Comparison of ENCODE assay signal across 8 cellular contexts in the genomic region with DNA sequence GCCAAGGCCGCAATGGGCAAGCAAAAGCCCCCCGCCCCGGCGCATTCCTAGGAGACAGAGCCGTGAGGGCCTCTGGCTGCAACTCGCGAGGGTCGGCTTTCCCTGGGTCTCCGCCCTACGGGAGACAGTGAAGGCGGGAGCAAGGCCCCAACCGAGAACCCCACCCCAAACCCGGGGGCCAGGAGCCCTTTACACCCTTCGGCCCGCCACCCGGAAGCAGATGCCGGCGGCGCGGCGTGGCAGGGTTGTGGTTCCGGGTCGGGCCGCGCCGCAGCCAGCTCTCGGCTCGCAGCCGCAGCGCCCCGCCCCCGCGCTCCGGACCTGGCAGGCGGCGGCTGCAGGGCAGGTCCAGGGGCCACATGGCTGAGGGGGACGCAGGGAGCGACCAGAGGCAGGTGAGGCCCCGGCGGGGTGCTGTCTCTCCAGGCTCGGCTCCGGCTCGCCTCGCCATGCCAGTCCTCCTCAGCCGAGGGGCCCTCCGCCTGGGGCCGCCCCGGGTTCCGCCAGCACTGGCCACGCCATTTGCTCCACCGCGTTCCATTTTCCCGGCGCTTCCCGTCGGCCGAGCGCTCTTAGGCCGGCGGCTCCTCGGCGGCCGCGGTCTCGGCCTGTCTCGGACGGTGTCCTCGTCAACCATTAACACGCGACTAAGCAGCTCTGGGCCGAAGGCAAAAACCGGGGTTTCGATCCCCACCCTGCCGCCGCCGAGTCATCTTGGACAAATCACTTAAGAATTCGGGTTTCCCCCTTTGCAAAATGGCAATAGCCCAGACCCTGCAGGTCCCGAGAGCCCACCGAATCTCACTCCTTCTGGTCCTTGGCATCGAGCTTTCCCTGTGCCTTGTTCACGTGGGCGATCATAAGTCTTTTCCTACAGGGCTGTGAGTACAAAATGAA. TPM values are rescaled to one million over a fixed set of nuclear protein-coding genes. Genes with fewer than 3 reads are reported as not detected.
DNase-seq lines count a peak whose midpoint lies in the region; ATAC-seq and TF ChIP-seq lines count a peak whose summit lies in the region.

TSS of gene IMPACT (plus strand) at position 273 of the 897 bp plus-strand sequence. CDS start at position 360, 87 bp downstream.

- ATAC-seq in psoas muscle: peak; percentile 99 to 100 (median 99)

- no peaks in the 10 kb centered on the region for H3K27me3 ChIP-seq in right atrium auricular region
- H3K27me3 ChIP-seq in psoas muscle (ENCODE audit: insufficient read depth in 3 of 3, low read length in 2 of 3): peaks cover 0 to 37% (median 3%) of the 10 kb centered on the region in 3 donors

- peak within 1 kb of the TSS; percentile 82 for H3K4me3 ChIP-seq in HEK293 (ENCODE audit: low read depth, low read length)
- H3K4me3 ChIP-seq in NB4 (ENCODE audit: low read depth, low read length): peak within 1 kb of the TSS; percentile 77
- H3K4me3 ChIP-seq in right atrium auricular region: peak within 1 kb of the TSS; percentile 60 to 80
- H3K4me3 ChIP-seq in psoas muscle: peak within 1 kb of the TSS; percentile 96

- POLR2A ChIA-PET in HEK293 (lab: Yijun Ruan, JAX): interaction anchor here (0.5 to 1.9 kb wide), 14 partner anchors 9 to 936 kb away, joined by 3 to 16 read pairs (median 4); partner anchors contain the start of genes CABYR and OSBPL1A

- H3K36me3 ChIP-seq in HEK293 (ENCODE audit: control insufficient read depth in 2 of 2, insufficient read depth in 1 of 2, low read length in 2 of 2): peaks cover 16 to 18% of the 10 kb centered on the region in 2 experiments
- H3K36me3 ChIP-seq in right atrium auricular region: peaks cover 7% of the 10 kb centered on the region
- peaks cover 4 to 13% of the 10 kb centered on the region in 2 donors for H3K36me3 ChIP-seq in psoas muscle (ENCODE audit: insufficient read depth in 1 of 2, low read depth in 1 of 2)

- TF ChIP-seq CTCF in GM10266 (IDR thresholded peaks at IDR 0.05; ENCODE audit: control insufficient read depth, insufficient read depth, low read depth, missing control alignments) (no peak), HEK293 (tag by site-specific recombination; IDR thresholded peaks at IDR 0.05) (peak; percentile 21; the same call in 1 of the 2 replicates), NB4 (IDR thresholded peaks at IDR 0.05; ENCODE audit: low read depth, low read length) (no peak), right atrium auricular region (IDR thresholded peaks at IDR 0.05) (no peak), psoas muscle (IDR thresholded peaks at IDR 0.05) (no peak)

- CTCF ChIA-PET in HEK293 (lab: Yijun Ruan, JAX): interaction anchor here (0.6 kb wide), 1 partner anchor 63 kb away, joined by 3 read pairs; no protein-coding TSS in a partner anchor

- DNase-seq in GM10266 (ENCODE audit: extremely low spot score) (peak; percentile 75), NB4 (ENCODE audit: low read depth) (peak; percentile 90), T-helper 2 cell (peak; percentile 52 to 87 (median 63)), right atrium auricular region (ENCODE audit: low spot score) (peak; percentile 68), psoas muscle (peak; percentile 88 to 91), ureter (ENCODE audit: low spot score) (peak; percentile 87)

- TF ChIP-seq POLR2A in NB4 (IDR thresholded peaks at IDR 0.05; ENCODE audit: extremely low read depth, insufficient read length): peak; percentile 73

- intact Hi-C loops in psoas muscle (cut with DNase I): no loop called here

- H3K27ac ChIP-seq in HEK293 (ENCODE audit: extremely low read depth, low read depth, low read length): peak within 1 kb of the TSS; percentile 83
- peak within 1 kb of the TSS; percentile 70 for H3K27ac ChIP-seq in angular gyrus (ENCODE audit: low read depth, low read length)
- H3K27ac ChIP-seq in right atrium auricular region: peak within 1 kb of the TSS; percentile 78 to 79
- H3K27ac ChIP-seq in psoas muscle: peak within 1 kb of the TSS; percentile 83

- 1% methylated on average over 55 to 82 of the region's 82 CpGs for WGBS in psoas muscle, 3 donors

- H3K9me3 ChIP-seq in HEK293 (ENCODE audit: control insufficient read depth, insufficient read depth, low read depth, low read length): no peaks in the 10 kb centered on the region
- no peaks in the 10 kb centered on the region for H3K9me3 ChIP-seq in right atrium auricular region
- no peaks in the 10 kb centered on the region for H3K9me3 ChIP-seq in psoas muscle

- no peaks in the 10 kb centered on the region for H3K4me1 ChIP-seq in HEK293 (ENCODE audit: control insufficient read depth, insufficient read depth, low read length)
- peaks cover 0 to 11% of the 10 kb centered on the region in 2 donors for H3K4me1 ChIP-seq in right atrium auricular region
- no peaks in the 10 kb centered on the region for H3K4me1 ChIP-seq in psoas muscle

TF ChIP-seq in HEK293, 187 proteins besides CTCF, POLR2A, EP300 and RAD21 (continues in another document):
- peak; percentile 81 for TF ChIP-seq SP2 (tag by site-specific recombination; IDR thresholded peaks at IDR 0.05)
- peak; percentile 81 for TF ChIP-seq KLF8 (tag by site-specific recombination; IDR thresholded peaks at IDR 0.05)
- TF ChIP-seq ZNF133 (tag by site-specific recombination; IDR thresholded peaks at IDR 0.05): no peak
- TF ChIP-seq BCL11A (tag by site-specific recombination; IDR thresholded peaks at IDR 0.05; ENCODE audit: low read depth): 0 out of 2 replicates have a peak, but pooled peaks have one; percentile 16
- TF ChIP-seq, protein P1, sequence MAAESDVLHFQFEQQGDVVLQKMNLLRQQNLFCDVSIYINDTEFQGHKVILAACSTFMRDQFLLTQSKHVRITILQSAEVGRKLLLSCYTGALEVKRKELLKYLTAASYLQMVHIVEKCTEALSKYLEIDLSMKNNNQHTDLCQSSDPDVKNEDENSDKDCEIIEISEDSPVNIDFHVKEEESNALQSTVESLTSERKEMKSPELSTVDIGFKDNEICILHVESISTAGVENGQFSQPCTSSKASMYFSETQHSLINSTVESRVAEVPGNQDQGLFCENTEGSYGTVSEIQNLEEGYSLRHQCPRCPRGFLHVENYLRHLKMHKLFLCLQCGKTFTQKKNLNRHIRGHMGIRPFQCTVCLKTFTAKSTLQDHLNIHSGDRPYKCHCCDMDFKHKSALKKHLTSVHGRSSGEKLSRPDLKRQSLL (tag by site-specific recombination; IDR thresholded peaks at IDR 0.05): 0 out of 2 replicates have a peak, but pooled peaks have one; percentile 29
- peak; percentile 68 for TF ChIP-seq SP7 (tag by site-specific recombination; IDR thresholded peaks at IDR 0.05)
- TF ChIP-seq, protein P2, sequence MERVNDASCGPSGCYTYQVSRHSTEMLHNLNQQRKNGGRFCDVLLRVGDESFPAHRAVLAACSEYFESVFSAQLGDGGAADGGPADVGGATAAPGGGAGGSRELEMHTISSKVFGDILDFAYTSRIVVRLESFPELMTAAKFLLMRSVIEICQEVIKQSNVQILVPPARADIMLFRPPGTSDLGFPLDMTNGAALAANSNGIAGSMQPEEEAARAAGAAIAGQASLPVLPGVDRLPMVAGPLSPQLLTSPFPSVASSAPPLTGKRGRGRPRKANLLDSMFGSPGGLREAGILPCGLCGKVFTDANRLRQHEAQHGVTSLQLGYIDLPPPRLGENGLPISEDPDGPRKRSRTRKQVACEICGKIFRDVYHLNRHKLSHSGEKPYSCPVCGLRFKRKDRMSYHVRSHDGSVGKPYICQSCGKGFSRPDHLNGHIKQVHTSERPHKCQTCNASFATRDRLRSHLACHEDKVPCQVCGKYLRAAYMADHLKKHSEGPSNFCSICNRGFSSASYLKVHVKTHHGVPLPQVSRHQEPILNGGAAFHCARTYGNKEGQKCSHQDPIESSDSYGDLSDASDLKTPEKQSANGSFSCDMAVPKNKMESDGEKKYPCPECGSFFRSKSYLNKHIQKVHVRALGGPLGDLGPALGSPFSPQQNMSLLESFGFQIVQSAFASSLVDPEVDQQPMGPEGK (tag by site-specific recombination; IDR thresholded peaks at IDR 0.05): peak; percentile 95
- TF ChIP-seq ZNF223 (tag by site-specific recombination; IDR thresholded peaks at IDR 0.05): no peak
- TF ChIP-seq SP3 (tag by site-specific recombination; IDR thresholded peaks at IDR 0.05): peak; percentile 68
- peak; percentile 61; the same call in 1 of the 2 replicates for TF ChIP-seq ZBTB20 (tag by site-specific recombination; IDR thresholded peaks at IDR 0.05)
- TF ChIP-seq OSR2 (tag by site-specific recombination; IDR thresholded peaks at IDR 0.05): no peak
- TF ChIP-seq, protein P3, sequence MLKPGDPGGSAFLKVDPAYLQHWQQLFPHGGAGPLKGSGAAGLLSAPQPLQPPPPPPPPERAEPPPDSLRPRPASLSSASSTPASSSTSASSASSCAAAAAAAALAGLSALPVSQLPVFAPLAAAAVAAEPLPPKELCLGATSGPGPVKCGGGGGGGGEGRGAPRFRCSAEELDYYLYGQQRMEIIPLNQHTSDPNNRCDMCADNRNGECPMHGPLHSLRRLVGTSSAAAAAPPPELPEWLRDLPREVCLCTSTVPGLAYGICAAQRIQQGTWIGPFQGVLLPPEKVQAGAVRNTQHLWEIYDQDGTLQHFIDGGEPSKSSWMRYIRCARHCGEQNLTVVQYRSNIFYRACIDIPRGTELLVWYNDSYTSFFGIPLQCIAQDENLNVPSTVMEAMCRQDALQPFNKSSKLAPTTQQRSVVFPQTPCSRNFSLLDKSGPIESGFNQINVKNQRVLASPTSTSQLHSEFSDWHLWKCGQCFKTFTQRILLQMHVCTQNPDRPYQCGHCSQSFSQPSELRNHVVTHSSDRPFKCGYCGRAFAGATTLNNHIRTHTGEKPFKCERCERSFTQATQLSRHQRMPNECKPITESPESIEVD (tag by site-specific recombination; IDR thresholded peaks at IDR 0.05): no peak
- peak; percentile 61; the same call in 1 of the 2 replicates for TF ChIP-seq ZNF76 (tag by site-specific recombination; IDR thresholded peaks at IDR 0.05; ENCODE audit: borderline replicate concordance, low read depth)
- TF ChIP-seq ZNF138 (tag by site-specific recombination; IDR thresholded peaks at IDR 0.05; ENCODE audit: borderline replicate concordance): no peak
- peak; percentile 96 for TF ChIP-seq ZNF335 (tag by site-specific recombination; conservative IDR thresholded peaks at IDR 0.05)
- TF ChIP-seq KLF16 (tag by site-specific recombination; IDR thresholded peaks at IDR 0.05): peak; percentile 86

RNA-seq across cellular contexts. Expression of gene IMPACT, which starts in this region (rescaled TPM):
- total RNA-seq in right atrium auricular region: 10 to 100 TPM; 10.9 to 16.9 TPM
- 10 to 100 TPM; 14.1 to 21.5 (median 20.6) TPM for total RNA-seq in psoas muscle
- polyA plus RNA-seq in psoas muscle: 1 to 10 TPM; 4.1 to 5.6 (median 4.8) TPM
- 49.4 TPM for total RNA-seq in ureter

Comparison
In these comparisons a context has a peak if more than half of its experiments do, and no peak if none do; other contexts are left out.
1. Peak in every context shown above with its lines: DNase-seq, ATAC-seq, H3K4me3 ChIP-seq and H3K27ac ChIP-seq.